Comparison of ENCODE assay signal across 1 cellular context in the genomic region with DNA sequence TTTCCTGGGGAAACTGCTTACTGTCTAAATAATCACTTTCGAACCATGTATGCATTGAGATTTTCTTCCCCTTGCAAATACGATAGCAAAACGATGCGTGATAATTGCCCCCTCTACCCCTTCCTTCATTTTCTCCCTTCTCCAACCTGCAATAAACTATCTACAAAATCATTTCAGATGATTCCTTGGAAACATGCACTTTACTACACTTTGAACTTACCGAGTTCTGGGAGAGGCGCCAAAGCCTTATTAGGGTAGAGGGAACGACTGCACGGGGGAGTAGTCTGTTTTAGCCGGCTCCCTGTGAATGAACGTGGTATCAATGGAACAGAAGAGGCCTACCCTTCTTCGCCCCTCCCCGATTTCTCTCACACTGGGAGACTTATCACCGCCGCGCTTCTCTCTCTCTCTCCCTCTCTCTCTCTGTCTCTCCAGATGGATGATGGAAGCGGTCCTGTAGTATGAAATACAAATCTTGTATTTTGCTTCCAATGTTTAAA.
A peak's percentile ranks its signal among the peaks of the same experiment; 100 is the strongest.
TF ChIP-seq lines count a peak whose summit lies in the region.

A gene with protein sequence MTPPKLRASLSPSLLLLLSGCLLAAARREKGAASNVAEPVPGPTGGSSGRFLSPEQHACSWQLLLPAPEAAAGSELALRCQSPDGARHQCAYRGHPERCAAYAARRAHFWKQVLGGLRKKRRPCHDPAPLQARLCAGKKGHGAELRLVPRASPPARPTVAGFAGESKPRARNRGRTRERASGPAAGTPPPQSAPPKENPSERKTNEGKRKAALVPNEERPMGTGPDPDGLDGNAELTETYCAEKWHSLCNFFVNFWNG (minus strand): TSS at position 309 of the 500 bp plus-strand sequence. CDS start 517 bp downstream, outside the sequence.

TF ChIP-seq in HEK293, 187 proteins besides CTCF, POLR2A, EP300 and RAD21 (continued from another document):
- TF ChIP-seq, protein P1, sequence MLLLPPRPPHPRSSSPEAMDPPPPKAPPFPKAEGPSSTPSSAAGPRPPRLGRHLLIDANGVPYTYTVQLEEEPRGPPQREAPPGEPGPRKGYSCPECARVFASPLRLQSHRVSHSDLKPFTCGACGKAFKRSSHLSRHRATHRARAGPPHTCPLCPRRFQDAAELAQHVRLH (tag by site-specific recombination; IDR thresholded peaks at IDR 0.05): peak; percentile 62; the same call in 1 of the 2 replicates
- TF ChIP-seq ZNF341 (tag by site-specific recombination; IDR thresholded peaks at IDR 0.05; ENCODE audit: low read depth) (peak; percentile 56; the same call in 1 of the 2 replicates), ZBTB48 (tag by site-specific recombination; IDR thresholded peaks at IDR 0.05) (no peak), MZF1 (tag by site-specific recombination; IDR thresholded peaks at IDR 0.05; ENCODE audit: borderline replicate concordance) (peak; percentile 38; the same call in 1 of the 2 replicates), FEZF1 (tag by site-specific recombination; IDR thresholded peaks at IDR 0.05) (0 out of 2 replicates have a peak, but pooled peaks have one; percentile 4), ZNF184 (tag by site-specific recombination; IDR thresholded peaks at IDR 0.05) (0 out of 2 replicates have a peak, but pooled peaks have one; percentile 11), ZNF366 (tag by site-specific recombination; conservative IDR thresholded peaks at IDR 0.05) (peak; percentile 68), ZSCAN16 (tag by site-specific recombination; IDR thresholded peaks at IDR 0.05) (0 out of 2 replicates have a peak, but pooled peaks have one; percentile 6), ZNF335 (tag by site-specific recombination; conservative IDR thresholded peaks at IDR 0.05) (peak; percentile 78), SP3 (tag by site-specific recombination; IDR thresholded peaks at IDR 0.05) (peak; percentile 43), GLIS2 (tag by site-specific recombination; IDR thresholded peaks at IDR 0.05) (peak; percentile 56; the same call in 1 of the 2 replicates), ZNF610 (tag by site-specific recombination; IDR thresholded peaks at IDR 0.05; ENCODE audit: borderline replicate concordance) (0 out of 2 replicates have a peak, but pooled peaks have one; percentile 5), ZNF324 (tag by site-specific recombination; IDR thresholded peaks at IDR 0.05) (0 out of 2 replicates have a peak, but pooled peaks have one; percentile 2), TCF7L2 (IDR thresholded peaks at IDR 0.05; ENCODE audit: borderline replicate concordance, low read depth, low read length) (peak; percentile 28; the same call in 1 of the 2 replicates)
- TF ChIP-seq, protein P2, sequence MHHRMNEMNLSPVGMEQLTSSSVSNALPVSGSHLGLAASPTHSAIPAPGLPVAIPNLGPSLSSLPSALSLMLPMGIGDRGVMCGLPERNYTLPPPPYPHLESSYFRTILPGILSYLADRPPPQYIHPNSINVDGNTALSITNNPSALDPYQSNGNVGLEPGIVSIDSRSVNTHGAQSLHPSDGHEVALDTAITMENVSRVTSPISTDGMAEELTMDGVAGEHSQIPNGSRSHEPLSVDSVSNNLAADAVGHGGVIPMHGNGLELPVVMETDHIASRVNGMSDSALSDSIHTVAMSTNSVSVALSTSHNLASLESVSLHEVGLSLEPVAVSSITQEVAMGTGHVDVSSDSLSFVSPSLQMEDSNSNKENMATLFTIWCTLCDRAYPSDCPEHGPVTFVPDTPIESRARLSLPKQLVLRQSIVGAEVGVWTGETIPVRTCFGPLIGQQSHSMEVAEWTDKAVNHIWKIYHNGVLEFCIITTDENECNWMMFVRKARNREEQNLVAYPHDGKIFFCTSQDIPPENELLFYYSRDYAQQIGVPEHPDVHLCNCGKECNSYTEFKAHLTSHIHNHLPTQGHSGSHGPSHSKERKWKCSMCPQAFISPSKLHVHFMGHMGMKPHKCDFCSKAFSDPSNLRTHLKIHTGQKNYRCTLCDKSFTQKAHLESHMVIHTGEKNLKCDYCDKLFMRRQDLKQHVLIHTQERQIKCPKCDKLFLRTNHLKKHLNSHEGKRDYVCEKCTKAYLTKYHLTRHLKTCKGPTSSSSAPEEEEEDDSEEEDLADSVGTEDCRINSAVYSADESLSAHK (tag by site-specific recombination; IDR thresholded peaks at IDR 0.05): peak; percentile 39; the same call in 1 of the 2 replicates
